Comparison of ENCODE assay signal across 9 cellular contexts in the genomic region with DNA sequence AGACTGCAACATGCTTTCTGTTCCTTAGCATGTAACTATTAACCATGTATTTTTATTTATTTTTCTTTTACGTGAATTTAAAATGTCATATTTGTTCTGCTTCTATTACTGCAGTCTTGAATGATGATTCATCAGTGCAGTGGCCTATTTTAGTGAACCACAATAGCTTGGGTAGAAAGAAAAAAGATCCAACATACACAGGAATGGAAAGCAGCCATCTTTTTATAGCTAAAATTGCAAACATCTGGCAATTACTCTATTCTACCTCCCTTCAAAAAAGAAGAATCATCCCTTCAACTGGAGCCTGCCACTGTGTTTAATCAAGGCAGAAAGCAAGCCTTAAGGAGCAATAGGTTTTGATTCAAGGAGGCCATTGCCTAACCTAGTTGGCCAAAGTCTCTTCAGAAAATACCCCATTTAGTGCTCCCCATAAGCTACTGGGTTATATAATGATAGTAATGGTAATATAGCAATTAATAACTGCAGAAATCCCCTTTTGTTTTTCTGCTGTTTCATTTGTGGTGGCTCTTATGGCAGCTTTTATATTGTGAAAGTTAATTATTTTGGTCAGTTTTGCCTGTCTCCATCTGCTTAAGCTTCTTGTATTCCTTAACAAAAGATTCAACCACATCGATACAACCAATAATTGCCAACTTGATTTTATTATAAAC.
DNase-seq lines count a peak whose midpoint lies in the region; ATAC-seq, FAIRE-seq and TF ChIP-seq lines count a peak whose summit lies in the region.
"Had no signal": no experiment of that assay in that cellular context is flagged by ENCODE, and none has a peak within 500 bp of the region (broad histone marks: within the 10 kb centered on the region; RNA-seq: fewer than 3 reads in every experiment).

No MANE protein-coding gene starts in this region.

- CTCF ChIA-PET in A549 (lab: Yijun Ruan, JAX): interaction anchor here (0.6 to 1.6 kb wide), 5 partner anchors 36 to 681 kb away, joined by 3 to 5 read pairs (median 4); no protein-coding TSS in a partner anchor
- CTCF ChIA-PET in IMR-90 (lab: Yijun Ruan, JAX): interaction anchor here (0.9 kb wide), 1 partner anchor 12 kb away, joined by 4 read pairs; no protein-coding TSS in a partner anchor

- TF ChIP-seq EP300 in A549 (IDR thresholded peaks at IDR 0.05): no peak

- no peak for TF ChIP-seq POLR2A in A549 (IDR thresholded peaks at IDR 0.05; ENCODE audit: low read length)
- no peak for TF ChIP-seq POLR2A in IMR-90 (IDR thresholded peaks at IDR 0.05; ENCODE audit: low read depth, low read length)

- peaks cover 16 to 51% of the 10 kb centered on the region in 2 experiments for H3K79me1 ChIP-seq in IMR-90 (ENCODE audit: low read depth in 1 of 2, low read length in 2 of 2)

- intact Hi-C loops in IMR-90 (cut with micrococcal nuclease): no loop called here

- no peak overlapping the region for H2AK5ac ChIP-seq in IMR-90 (ENCODE audit: low read depth, low read length)

- H4K20me1 ChIP-seq in IMR-90 (ENCODE audit: insufficient read depth, low read length): peaks cover 24% of the 10 kb centered on the region

- H4K5ac ChIP-seq in IMR-90 (ENCODE audit: low read depth, low read length): no peak overlapping the region

- peaks cover 21% of the 10 kb centered on the region for H3K4me1 ChIP-seq in A549
- H3K4me1 ChIP-seq in IMR-90 (ENCODE audit: control insufficient read depth, insufficient read depth, low read length): peaks cover 5% of the 10 kb centered on the region
- H3K4me1 ChIP-seq: parathyroid adenoma had no signal

- no peak for TF ChIP-seq CTCF in A549 (IDR thresholded peaks at IDR 0.05)
- TF ChIP-seq CTCF in IMR-90 (conservative IDR thresholded peaks at IDR 0.05; ENCODE audit: low read depth, low read length): no peak
- no peak for TF ChIP-seq CTCF in fibroblast of pulmonary artery (IDR thresholded peaks at IDR 0.05; ENCODE audit: low read length, missing control alignments)

- 25% methylated on average over 2 of the region's 2 CpGs for WGBS in A549 (ENCODE audit: missing lambda C conversion rate)
- WGBS in IMR-90 (ENCODE audit: extremely low coverage in 2 of 2, insufficient read length in 1 of 2), 2 experiments: no CpG with 5 or more reads among the region's 2 CpGs

- ATAC-seq in A549 (peak in 1 of 2 experiments; percentile 70; a peak in 2 of 6 replicates), GM21381 (IDR thresholded peaks at IDR 0.05; ENCODE audit: unreplicated experiment) (peak; percentile 25), IMR-90 (ENCODE audit: low read depth) (peak; percentile 92)

- no peak overlapping the region for H3K56ac ChIP-seq in IMR-90 (ENCODE audit: extremely low read depth, insufficient read depth, low read length)

- dilution Hi-C loops in IMR-90 (cut with HindIII; ENCODE audit: low sequenced_read_pairs, unreplicated experiment): no loop called here

- H2AK9ac ChIP-seq in IMR-90 (replicated peaks; ENCODE audit: low read depth, low read length, poor library complexity): no peak overlapping the region

- TF ChIP-seq RAD21 in A549 (conservative IDR thresholded peaks at IDR 0.05 in 1 of 2, IDR thresholded peaks at IDR 0.05 in 1 of 2): no peak
- no peak for TF ChIP-seq RAD21 in IMR-90 (IDR thresholded peaks at IDR 0.05; ENCODE audit: low read length)

- H3K36me3 ChIP-seq in IMR-90 (ENCODE audit: control insufficient read depth, insufficient read depth, low read length): no peaks in the 10 kb centered on the region

- no peak overlapping the region for H4K91ac ChIP-seq in IMR-90 (ENCODE audit: insufficient read depth, low read depth, low read length)

- H3K9ac ChIP-seq in IMR-90 (ENCODE audit: low read depth, low read length): no peak overlapping the region
- H3K9ac ChIP-seq: parathyroid adenoma had no signal

- H3K23ac ChIP-seq in IMR-90 (ENCODE audit: low read depth, low read length): no peak overlapping the region

- H2AFZ ChIP-seq in IMR-90 (replicated peaks; ENCODE audit: low read length, poor library complexity): no peak overlapping the region
- H2AFZ ChIP-seq: parathyroid adenoma had no signal

- no peak overlapping the region for H2BK15ac ChIP-seq in IMR-90 (ENCODE audit: low read depth, low read length)

- H3K4me2 ChIP-seq in A549 (peak overlapping the region; percentile 56), IMR-90 (ENCODE audit: low read depth, low read length) (peak overlapping the region; percentile 64; the same call in 1 of the 2 replicates)

- H3K9me3 ChIP-seq in A549 (no peaks in the 10 kb centered on the region), IMR-90 (ENCODE audit: control insufficient read depth, insufficient read depth, low read length) (no peaks in the 10 kb centered on the region)

- H2BK5ac ChIP-seq in IMR-90 (ENCODE audit: low read depth, low read length, poor library complexity, severe bottlenecking): peak overlapping the region; percentile 55

- H2BK120ac ChIP-seq in IMR-90 (ENCODE audit: low read depth, low read length): peak overlapping the region; percentile 20; the same call in 1 of the 2 replicates

- FAIRE-seq in A549 (lab: Jason Lieb, UNC): no peak

- H3K4me3 ChIP-seq in A549 (no peak overlapping the region), IMR-90 (ENCODE audit: insufficient read depth, low read depth, low read length) (no peak overlapping the region), fibroblast of pulmonary artery (replicated peaks; ENCODE audit: low read depth, low read length) (no peak overlapping the region)

- H3K27ac ChIP-seq in A549: peak overlapping the region; percentile 60 to 67
- peak overlapping the region; percentile 58; the same call in 1 of the 2 replicates for H3K27ac ChIP-seq in IMR-90 (ENCODE audit: insufficient read depth, low read length)
- H3K27ac ChIP-seq: parathyroid adenoma had no signal

- BruUV-seq in IMR-90 (replicated peaks; lab: Mats Ljungman, UMichigan): no TSS peak

- in situ Hi-C loops in IMR-90 (cut with MboI; ENCODE audit: low sequenced_read_pairs): loop anchor here (25.0 kb wide), 1 partner anchor 684 kb away; the partner anchor contains the start of gene BCL6

- H4K8ac ChIP-seq in IMR-90 (ENCODE audit: low read depth in 2 of 2, low read length in 2 of 2): no peak overlapping the region

- H3K9me1 ChIP-seq in IMR-90 (ENCODE audit: insufficient read depth, low read length): peaks cover 7% of the 10 kb centered on the region

- H3K14ac ChIP-seq in IMR-90 (replicated peaks; ENCODE audit: low read depth, low read length): peak overlapping the region; percentile 67; the same call in 1 of the 2 replicates

- no peaks in the 10 kb centered on the region for H3K27me3 ChIP-seq in IMR-90 (ENCODE audit: control insufficient read depth, insufficient read depth, low read length)

- DNase-seq in A549 (ENCODE audit: low read depth in 1 of 2, low spot score in 1 of 2) (peak in 1 of 2 experiments; percentile 19), IMR-90 (peak; percentile 90), fibroblast of pulmonary artery (ENCODE audit: low read depth) (peak; percentile 80), OCI-M2 (lab: John Stamatoyannopoulos, UW; ENCODE audit: unreplicated experiment) (no peak), AML-193 (lab: John Stamatoyannopoulos, UW) (no peak), NCI-H1048 (lab: John Stamatoyannopoulos, UW) (no peak), NCI-H1694 (lab: John Stamatoyannopoulos, UW) (no peak)

- POLR2A ChIA-PET in A549 (lab: Yijun Ruan, JAX) (no interaction called here), IMR-90 (lab: Charles Lee; ENCODE audit: unreplicated experiment) (no interaction called here)

- H3K4ac ChIP-seq in IMR-90 (ENCODE audit: low read depth, low read length): peak overlapping the region; percentile 46; the same call in 1 of the 2 replicates

- no peak overlapping the region for H3K18ac ChIP-seq in IMR-90 (ENCODE audit: low read depth, low read length)

- no peak overlapping the region for H2BK20ac ChIP-seq in IMR-90 (ENCODE audit: low read depth, low read length)

TF ChIP-seq in A549, 52 proteins besides CTCF, POLR2A, EP300 and RAD21 (continues in another document):
- TF ChIP-seq BHLHE40 (IDR thresholded peaks at IDR 0.05; ENCODE audit: low read depth, low read length): no peak
- TF ChIP-seq ZFP36 (IDR thresholded peaks at IDR 0.05; ENCODE audit: borderline replicate concordance, partially characterized antibody): no peak
- TF ChIP-seq, protein P1, sequence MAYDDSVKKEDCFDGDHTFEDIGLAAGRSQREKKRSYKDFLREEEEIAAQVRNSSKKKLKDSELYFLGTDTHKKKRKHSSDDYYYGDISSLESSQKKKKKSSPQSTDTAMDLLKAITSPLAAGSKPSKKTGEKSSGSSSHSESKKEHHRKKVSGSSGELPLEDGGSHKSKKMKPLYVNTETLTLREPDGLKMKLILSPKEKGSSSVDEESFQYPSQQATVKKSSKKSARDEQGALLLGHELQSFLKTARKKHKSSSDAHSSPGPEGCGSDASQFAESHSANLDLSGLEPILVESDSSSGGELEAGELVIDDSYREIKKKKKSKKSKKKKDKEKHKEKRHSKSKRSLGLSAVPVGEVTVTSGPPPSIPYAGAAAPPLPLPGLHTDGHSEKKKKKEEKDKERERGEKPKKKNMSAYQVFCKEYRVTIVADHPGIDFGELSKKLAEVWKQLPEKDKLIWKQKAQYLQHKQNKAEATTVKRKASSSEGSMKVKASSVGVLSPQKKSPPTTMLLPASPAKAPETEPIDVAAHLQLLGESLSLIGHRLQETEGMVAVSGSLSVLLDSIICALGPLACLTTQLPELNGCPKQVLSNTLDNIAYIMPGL (CRISPR knock-in tag; IDR thresholded peaks at IDR 0.05; ENCODE audit: borderline replicate concordance): no peak
- TF ChIP-seq RCOR1 (IDR thresholded peaks at IDR 0.05; ENCODE audit: low read depth, low read length): no peak

TF ChIP-seq in IMR-90, 13 proteins besides CTCF, POLR2A, EP300 and RAD21:
- TF ChIP-seq CHD1 (IDR thresholded peaks at IDR 0.05; ENCODE audit: low read depth, low read length) (no peak), CEBPB (IDR thresholded peaks at IDR 0.05; ENCODE audit: low read depth, low read length) (no peak), BHLHE40 (IDR thresholded peaks at IDR 0.05; ENCODE audit: low read depth, low read length) (no peak), FOS (IDR thresholded peaks at IDR 0.05; ENCODE audit: low read depth, low read length) (peak; percentile 46; the same call in 1 of the 2 replicates)
TF ChIP-seq in IMR-90: peak in this region for 1.

Comparison
In these comparisons a context has a peak if more than half of its experiments do, and no peak if none do; other contexts are left out.
1. DNase-seq: peak in IMR-90 (single experiment) and fibroblast of pulmonary artery (single experiment); none in OCI-M2 (single experiment), AML-193 (0 of 2), NCI-H1048 (single experiment) and NCI-H1694 (single experiment).